8 cellular contexts compared by ENCODE assay signal in genomic region chr12:6229823-6230222, GRCh38. TPM values are rescaled to one million over a fixed set of nuclear protein-coding genes. Genes with fewer than 3 reads are reported as not detected.
DNase-seq lines count a peak whose midpoint lies in the region; ATAC-seq and TF ChIP-seq lines count a peak whose summit lies in the region.

No MANE protein-coding gene starts in this region.

- intact Hi-C loops in mammary epithelial cell (cut with micrococcal nuclease) = loop anchor here (1.0 to 2.0 kb wide), 3 partner anchors 13 to 48 kb away; no protein-coding TSS in a partner anchor

- peak overlapping the region; percentile 51 for H3K4me2 ChIP-seq in mammary epithelial cell (ENCODE audit: insufficient read depth, low read depth, low read length)

- no TSS peak for BruUV-seq in mammary epithelial cell (replicated peaks; lab: Mats Ljungman, UMichigan)

- TF ChIP-seq CTCF in 22Rv1 (IDR thresholded peaks at IDR 0.05) (no peak), mammary epithelial cell (conservative IDR thresholded peaks at IDR 0.05 in 1 of 2, IDR thresholded peaks at IDR 0.05 in 1 of 2; ENCODE audit: extremely low read depth in 1 of 2, insufficient read depth in 1 of 2, low read depth in 1 of 2, low read length in 2 of 2) (no peak), tibial nerve (IDR thresholded peaks at IDR 0.05) (no peak)

- in situ Hi-C loops in mammary epithelial cell (cut with MboI; ENCODE audit: low sequenced_read_pairs in 2 of 2) = loop anchor here in 1 of 2 donors (5.0 kb wide), 1 partner anchor 47 kb away; no protein-coding TSS in a partner anchor

- H4K20me1 ChIP-seq in mammary epithelial cell (ENCODE audit: insufficient read depth, low read length) = no peaks in the 10 kb centered on the region

- H2AFZ ChIP-seq in mammary epithelial cell (ENCODE audit: low read depth, low read length) = no peak overlapping the region

- H3K4me3 ChIP-seq in mammary epithelial cell (replicated peaks in 1 of 3; ENCODE audit: insufficient read depth in 1 of 3, low read depth in 2 of 3, low read length in 3 of 3) (no peak overlapping the region), tibial nerve (peak overlapping the region in 2 of 4 donors; percentile 20 to 22)

- H3K9me3 ChIP-seq in mammary epithelial cell (replicated peaks; ENCODE audit: insufficient read depth, low read length) (no peaks in the 10 kb centered on the region), tibial nerve (no peaks in the 10 kb centered on the region)

- no peak for ATAC-seq in HG02973 (IDR thresholded peaks at IDR 0.05; ENCODE audit: unreplicated experiment)

- peaks cover 76% of the 10 kb centered on the region for H3K79me2 ChIP-seq in mammary epithelial cell (ENCODE audit: insufficient read depth, low read length)

- peak overlapping the region; percentile 84 for H3K9ac ChIP-seq in mammary epithelial cell (ENCODE audit: insufficient read depth, low read length)

- DNase-seq in MV-4-11 (lab: John Stamatoyannopoulos, UW) = peak; percentile 92
- DNase-seq in mammary epithelial cell = peak; percentile 82
- DNase-seq in lung microvascular endothelial cell (ENCODE audit: low read depth in 2 of 2) = peak; percentile 87 to 88
- peak; percentile 48 to 68 for DNase-seq in tibial nerve (ENCODE audit: low spot score in 2 of 2)
- DNase-seq in stimulated activated CD4-positive, alpha-beta T cell treated with anti-CD3 and anti-CD28 coated beads, Interleukin-1b, Interleukin-23, amount 100 ng/mL, for 48 hours = no peak
- DNase-seq in inferior parietal cortex (ENCODE audit: extremely low spot score) = no peak

- CTCF ChIA-PET in mammary epithelial cell (lab: Charles Lee; ENCODE audit: low non-redundant PET) = interaction anchor here (0.9 kb wide), 1 partner anchor 43 kb away, joined by 6 read pairs; no protein-coding TSS in a partner anchor

- H3K4me1 ChIP-seq in mammary epithelial cell (ENCODE audit: insufficient read depth, low read length) = peaks cover 74% of the 10 kb centered on the region
- H3K4me1 ChIP-seq in tibial nerve = peaks cover 9 to 100% (median 90%) of the 10 kb centered on the region in 4 donors

- H3K36me3 ChIP-seq in mammary epithelial cell (ENCODE audit: insufficient read depth, low read length) (peaks cover 20% of the 10 kb centered on the region), tibial nerve (peaks cover 0 to 4% (median 0%) of the 10 kb centered on the region in 3 donors)

- no peak for TF ChIP-seq POLR2A in tibial nerve (IDR thresholded peaks at IDR 0.05)

- 7% methylated on average over 9 of the region's 9 CpGs for WGBS in mammary epithelial cell (ENCODE audit: low coverage, missing lambda C conversion rate)
- 5 to 14% methylated on average over 9 of the region's 9 CpGs for WGBS in tibial nerve, 2 donors

- peak overlapping the region; percentile 99 for H3K27ac ChIP-seq in 22Rv1
- peak overlapping the region; percentile 97 for H3K27ac ChIP-seq in mammary epithelial cell (ENCODE audit: insufficient read depth, low read depth, low read length)
- H3K27ac ChIP-seq in tibial nerve = peak overlapping the region; percentile 79 to 99 (median 90)

- dilution Hi-C loops in mammary epithelial cell (cut with HindIII; ENCODE audit: low sequenced_read_pairs) = loop anchor here (5.0 kb wide), 2 partner anchors 33 to 42 kb away; no protein-coding TSS in a partner anchor

- no peaks in the 10 kb centered on the region for H3K27me3 ChIP-seq in mammary epithelial cell (ENCODE audit: insufficient read depth, low read length)
- H3K27me3 ChIP-seq in tibial nerve = no peaks in the 10 kb centered on the region

- TF ChIP-seq EP300 in tibial nerve (IDR thresholded peaks at IDR 0.05) = peak in 1 of 2 donors; percentile 79

RNA-seq across cellular contexts. Expression of gene CD9, which starts 29.6 kb away (rescaled TPM):
- total RNA-seq in mammary epithelial cell (100 to 1,000 TPM; 351 to 470 TPM), lung microvascular endothelial cell (799 and 1,196 TPM in 2 replicates), tibial nerve (100 to 1,000 TPM; 297 to 500 (median 391) TPM)
- 775 TPM for polyA plus RNA-seq in mammary epithelial cell
- polyA minus RNA-seq in mammary epithelial cell = 463 TPM

Comparison
In these comparisons a context has a peak if more than half of its experiments do, and no peak if none do; other contexts are left out.
1. DNase-seq: peak in MV-4-11 (single experiment), mammary epithelial cell (single experiment), lung microvascular endothelial cell (2 of 2) and tibial nerve (2 of 2); none in stimulated activated CD4-positive, alpha-beta T cell treated with anti-CD3 and anti-CD28 coated beads, Interleukin-1b, Interleukin-23, amount 100 ng/mL, for 48 hours (single experiment) and inferior parietal cortex (single experiment).
2. Peak in every context shown above with its lines, with median percentiles within 50 percentile points of each other: H3K27ac ChIP-seq.